ENCODE assay signal across 1 cellular context in the genomic region with DNA sequence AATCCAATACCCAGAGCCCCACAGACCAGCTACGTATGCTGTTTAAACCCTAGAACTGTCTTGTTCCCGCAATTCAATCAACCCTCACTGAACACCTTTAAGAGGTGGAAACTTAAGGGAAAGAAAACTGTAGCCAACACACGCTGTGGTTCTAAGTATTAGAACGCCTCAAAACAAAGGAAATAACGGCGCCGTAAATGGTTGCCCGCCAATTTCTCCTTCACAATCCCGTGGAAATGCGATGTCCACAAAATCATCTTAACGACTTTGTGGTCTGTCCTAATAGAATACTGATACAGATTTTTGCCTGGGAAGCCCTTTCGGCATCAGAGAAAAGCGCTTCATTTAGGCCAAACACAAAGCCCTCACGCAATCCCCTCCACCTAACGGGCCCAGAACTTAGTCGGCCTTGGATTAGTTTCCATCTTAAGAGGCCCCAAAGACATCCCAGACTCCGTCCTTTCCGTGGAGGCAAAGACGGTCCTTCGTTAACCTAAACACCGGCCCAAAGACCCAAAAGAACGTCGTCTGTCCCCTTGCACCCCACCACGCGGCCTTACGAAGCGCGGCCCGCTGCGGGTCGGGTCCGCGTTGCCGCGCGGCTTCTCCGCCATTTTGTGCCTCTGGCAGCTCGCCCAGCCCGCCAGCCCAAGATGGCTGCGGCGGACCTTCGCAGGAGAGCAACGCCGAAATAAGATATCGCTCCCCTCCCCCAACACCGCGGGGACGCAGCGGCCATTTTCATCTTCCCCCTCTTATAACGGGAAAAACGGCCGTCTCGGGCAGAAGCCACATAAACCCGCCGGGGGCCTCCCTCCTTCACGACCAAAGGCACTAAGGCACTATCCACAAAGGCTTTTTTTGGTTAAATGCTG.
A peak's percentile ranks its signal among the peaks of the same experiment; 100 is the strongest.
TF ChIP-seq lines count a peak whose summit lies in the region.

No MANE protein-coding gene starts in this region.

TF ChIP-seq in K562, 482 proteins besides CTCF, POLR2A, EP300 and RAD21 (continued from another document and continues in another):
- TF ChIP-seq MGA (IDR thresholded peaks at IDR 0.05) (0 out of 2 replicates have a peak, but pooled peaks have one; percentile 46), OTX1 (CRISPR knock-in tag; IDR thresholded peaks at IDR 0.05) (no peak), ETS1 (conservative IDR thresholded peaks at IDR 0.05; ENCODE audit: control insufficient read depth, low read depth, low read length) (peak; percentile 72; the same call in 1 of the 2 replicates), GATAD2B (IDR thresholded peaks at IDR 0.05; ENCODE audit: borderline replicate concordance) (no peak), ZNF282 (CRISPR knock-in tag; IDR thresholded peaks at IDR 0.05) (no peak), PYGO2 (tag; IDR thresholded peaks at IDR 0.05) (no peak), XRCC4 (IDR thresholded peaks at IDR 0.05; ENCODE audit: extremely low read depth, insufficient read depth, insufficient read length) (no peak), MLLT1 (IDR thresholded peaks at IDR 0.05) (peak; percentile 47 to 62; a peak in 3 of 4 replicates), JUNB (CRISPR knock-in tag; conservative IDR thresholded peaks at IDR 0.05) (no peak), PHB (CRISPR knock-in tag; IDR thresholded peaks at IDR 0.05) (no peak), ZBED1 (IDR thresholded peaks at IDR 0.05) (no peak; the same call in 1 of the 2 replicates), DDX20 (tag; IDR thresholded peaks at IDR 0.05; ENCODE audit: low read depth) (no peak), CHD2 (IDR thresholded peaks at IDR 0.05; ENCODE audit: low read depth, low read length) (peak; percentile 56), SMAD1 (IDR thresholded peaks at IDR 0.05; ENCODE audit: low read depth, low read length, partially characterized antibody) (no peak), FOSL1 (tag; conservative IDR thresholded peaks at IDR 0.05) (no peak), ARHGAP35 (IDR thresholded peaks at IDR 0.05; ENCODE audit: partially characterized antibody) (no peak), ZSCAN29 (IDR thresholded peaks at IDR 0.05) (no peak), DMBX1 (CRISPR knock-in tag; IDR thresholded peaks at IDR 0.05; ENCODE audit: borderline replicate concordance) (peak; percentile 61; the same call in 1 of the 2 replicates), SIN3B (IDR thresholded peaks at IDR 0.05; ENCODE audit: low read depth) (no peak), PURB (CRISPR knock-in tag; IDR thresholded peaks at IDR 0.05; ENCODE audit: low read depth) (no peak), RBBP5 (IDR thresholded peaks at IDR 0.05; ENCODE audit: borderline replicate concordance, insufficient read depth, low read length, poor library complexity, severe bottlenecking) (peak; percentile 85), ZNF280B (CRISPR knock-in tag; IDR thresholded peaks at IDR 0.05) (no peak), PHTF2 (CRISPR knock-in tag; IDR thresholded peaks at IDR 0.05) (peak; percentile 92; the same call in 1 of the 2 replicates), TGIF2 (CRISPR knock-in tag; IDR thresholded peaks at IDR 0.05) (0 out of 2 replicates have a peak, but pooled peaks have one; percentile 5)
- TF ChIP-seq, protein P1, sequence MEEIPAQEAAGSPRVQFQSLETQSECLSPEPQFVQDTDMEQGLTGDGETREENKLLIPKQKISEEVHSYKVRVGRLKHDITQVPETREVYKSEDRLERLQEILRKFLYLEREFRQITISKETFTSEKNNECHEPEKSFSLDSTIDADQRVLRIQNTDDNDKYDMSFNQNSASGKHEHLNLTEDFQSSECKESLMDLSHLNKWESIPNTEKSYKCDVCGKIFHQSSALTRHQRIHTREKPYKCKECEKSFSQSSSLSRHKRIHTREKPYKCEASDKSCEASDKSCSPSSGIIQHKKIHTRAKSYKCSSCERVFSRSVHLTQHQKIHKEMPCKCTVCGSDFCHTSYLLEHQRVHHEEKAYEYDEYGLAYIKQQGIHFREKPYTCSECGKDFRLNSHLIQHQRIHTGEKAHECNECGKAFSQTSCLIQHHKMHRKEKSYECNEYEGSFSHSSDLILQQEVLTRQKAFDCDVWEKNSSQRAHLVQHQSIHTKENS (CRISPR knock-in tag; IDR thresholded peaks at IDR 0.05): no peak
- TF ChIP-seq, protein P2, sequence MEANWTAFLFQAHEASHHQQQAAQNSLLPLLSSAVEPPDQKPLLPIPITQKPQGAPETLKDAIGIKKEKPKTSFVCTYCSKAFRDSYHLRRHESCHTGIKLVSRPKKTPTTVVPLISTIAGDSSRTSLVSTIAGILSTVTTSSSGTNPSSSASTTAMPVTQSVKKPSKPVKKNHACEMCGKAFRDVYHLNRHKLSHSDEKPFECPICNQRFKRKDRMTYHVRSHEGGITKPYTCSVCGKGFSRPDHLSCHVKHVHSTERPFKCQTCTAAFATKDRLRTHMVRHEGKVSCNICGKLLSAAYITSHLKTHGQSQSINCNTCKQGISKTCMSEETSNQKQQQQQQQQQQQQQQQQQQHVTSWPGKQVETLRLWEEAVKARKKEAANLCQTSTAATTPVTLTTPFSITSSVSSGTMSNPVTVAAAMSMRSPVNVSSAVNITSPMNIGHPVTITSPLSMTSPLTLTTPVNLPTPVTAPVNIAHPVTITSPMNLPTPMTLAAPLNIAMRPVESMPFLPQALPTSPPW (CRISPR knock-in tag; IDR thresholded peaks at IDR 0.05): no peak
- TF ChIP-seq, protein P3, sequence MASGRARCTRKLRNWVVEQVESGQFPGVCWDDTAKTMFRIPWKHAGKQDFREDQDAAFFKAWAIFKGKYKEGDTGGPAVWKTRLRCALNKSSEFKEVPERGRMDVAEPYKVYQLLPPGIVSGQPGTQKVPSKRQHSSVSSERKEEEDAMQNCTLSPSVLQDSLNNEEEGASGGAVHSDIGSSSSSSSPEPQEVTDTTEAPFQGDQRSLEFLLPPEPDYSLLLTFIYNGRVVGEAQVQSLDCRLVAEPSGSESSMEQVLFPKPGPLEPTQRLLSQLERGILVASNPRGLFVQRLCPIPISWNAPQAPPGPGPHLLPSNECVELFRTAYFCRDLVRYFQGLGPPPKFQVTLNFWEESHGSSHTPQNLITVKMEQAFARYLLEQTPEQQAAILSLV (tag; IDR thresholded peaks at IDR 0.05): no peak
- TF ChIP-seq, protein P4, sequence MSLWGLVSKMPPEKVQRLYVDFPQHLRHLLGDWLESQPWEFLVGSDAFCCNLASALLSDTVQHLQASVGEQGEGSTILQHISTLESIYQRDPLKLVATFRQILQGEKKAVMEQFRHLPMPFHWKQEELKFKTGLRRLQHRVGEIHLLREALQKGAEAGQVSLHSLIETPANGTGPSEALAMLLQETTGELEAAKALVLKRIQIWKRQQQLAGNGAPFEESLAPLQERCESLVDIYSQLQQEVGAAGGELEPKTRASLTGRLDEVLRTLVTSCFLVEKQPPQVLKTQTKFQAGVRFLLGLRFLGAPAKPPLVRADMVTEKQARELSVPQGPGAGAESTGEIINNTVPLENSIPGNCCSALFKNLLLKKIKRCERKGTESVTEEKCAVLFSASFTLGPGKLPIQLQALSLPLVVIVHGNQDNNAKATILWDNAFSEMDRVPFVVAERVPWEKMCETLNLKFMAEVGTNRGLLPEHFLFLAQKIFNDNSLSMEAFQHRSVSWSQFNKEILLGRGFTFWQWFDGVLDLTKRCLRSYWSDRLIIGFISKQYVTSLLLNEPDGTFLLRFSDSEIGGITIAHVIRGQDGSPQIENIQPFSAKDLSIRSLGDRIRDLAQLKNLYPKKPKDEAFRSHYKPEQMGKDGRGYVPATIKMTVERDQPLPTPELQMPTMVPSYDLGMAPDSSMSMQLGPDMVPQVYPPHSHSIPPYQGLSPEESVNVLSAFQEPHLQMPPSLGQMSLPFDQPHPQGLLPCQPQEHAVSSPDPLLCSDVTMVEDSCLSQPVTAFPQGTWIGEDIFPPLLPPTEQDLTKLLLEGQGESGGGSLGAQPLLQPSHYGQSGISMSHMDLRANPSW (CRISPR knock-in tag; IDR thresholded peaks at IDR 0.05): no peak
